9 cellular contexts compared by ENCODE assay signal in the genomic region with DNA sequence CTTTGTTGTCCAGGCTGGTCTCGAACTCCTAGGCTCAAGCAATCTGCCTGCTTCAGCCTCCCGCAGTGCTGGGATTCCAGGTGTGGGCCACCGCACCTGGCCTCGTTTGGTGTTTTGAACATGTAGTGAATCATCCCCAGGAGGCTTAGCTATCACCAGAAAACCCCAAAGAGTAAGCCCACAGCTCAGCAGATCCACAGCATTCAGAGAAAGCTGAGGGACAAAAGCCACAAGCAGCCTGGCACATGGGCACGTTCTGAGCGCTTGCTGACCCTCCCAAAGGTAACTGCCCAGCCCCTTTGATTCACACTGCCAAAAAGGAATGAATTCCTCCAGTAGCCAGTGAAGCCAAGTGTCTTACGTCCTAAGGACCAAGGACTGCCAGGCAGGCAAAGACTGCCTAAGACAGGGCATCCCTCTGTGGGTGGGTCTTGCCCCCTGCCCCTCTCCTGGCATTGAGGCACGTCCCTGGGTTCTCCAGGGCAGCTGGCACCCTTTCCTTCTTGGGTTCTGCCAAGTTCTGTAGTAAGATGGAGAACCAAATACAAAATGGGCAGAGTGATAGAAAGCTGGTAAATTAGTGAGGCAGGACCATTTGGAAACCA. TPM values are rescaled to one million over a fixed set of nuclear protein-coding genes. Genes with fewer than 3 reads are reported as not detected.
DNase-seq lines count a peak whose midpoint lies in the region; ATAC-seq and TF ChIP-seq lines count a peak whose summit lies in the region.
"Had no signal": no experiment of that assay in that cellular context is flagged by ENCODE, and none has a peak within 500 bp of the region (broad histone marks: within the 10 kb centered on the region; RNA-seq: fewer than 3 reads in every experiment).

No MANE protein-coding gene starts in this region.

- H3K36me3 ChIP-seq in SK-N-SH (replicated peaks in 1 of 2; ENCODE audit: control insufficient read depth in 1 of 2, insufficient read depth in 2 of 2, low read length in 1 of 2) (no peaks in the 10 kb centered on the region), gastroesophageal sphincter (no peaks in the 10 kb centered on the region), subcutaneous abdominal adipose tissue (ENCODE audit: control insufficient read depth in 5 of 5, insufficient read depth in 5 of 5, low read length in 5 of 5) (peaks cover 0 to 7% (median 0%) of the 10 kb centered on the region in 5 donors)

- peaks cover 34% of the 10 kb centered on the region for H3F3A ChIP-seq in SK-N-SH (replicated peaks; ENCODE audit: insufficient read depth)

- H3K9me2 ChIP-seq in SK-N-SH = no peaks in the 10 kb centered on the region

- peak overlapping the region; percentile 89 for H2AFZ ChIP-seq in SK-N-SH (ENCODE audit: low read depth)

- CTCF ChIA-PET in SK-N-SH (lab: Yijun Ruan, JAX) = no interaction called here

- H3K27ac ChIP-seq in SK-N-SH (ENCODE audit: low read depth in 2 of 2, low read length in 1 of 2) = peak overlapping the region; percentile 90 to 94
- H3K27ac ChIP-seq in gastroesophageal sphincter = peak overlapping the region in 3 of 4 donors; percentile 79 to 83 (median 79)
- H3K27ac ChIP-seq in subcutaneous abdominal adipose tissue (ENCODE audit: low read depth, low read length) = peak overlapping the region; percentile 72
- H3K27ac ChIP-seq: 22Rv1 had no signal

- no peaks in the 10 kb centered on the region for H3K27me3 ChIP-seq in SK-N-SH (ENCODE audit: insufficient read depth)
- H3K27me3 ChIP-seq in gastroesophageal sphincter = no peaks in the 10 kb centered on the region
- H3K27me3 ChIP-seq in subcutaneous abdominal adipose tissue (ENCODE audit: control insufficient read depth in 5 of 5, insufficient read depth in 4 of 5, low read length in 5 of 5) = peaks cover 0 to 29% (median 0%) of the 10 kb centered on the region in 5 donors

- no peak for DNase-seq in SK-N-SH
- DNase-seq in activated T-cell treated with anti-CD3 and anti-CD28 coated beads, Interleukin-2, amount 50 U/mL, for 48 hours = peak; percentile 54 to 56
- DNase-seq in EL = no peak
- DNase-seq in cerebellum (ENCODE audit: low spot score) = no peak
- no peak for DNase-seq in nucleus accumbens (lab: John Stamatoyannopoulos, UW)

- no peak for TF ChIP-seq CTCF in SK-N-SH (IDR thresholded peaks at IDR 0.05)
- no peak for TF ChIP-seq CTCF in gastroesophageal sphincter (IDR thresholded peaks at IDR 0.05)

- 0 out of 4 replicates have a peak overlapping the region, but pooled peaks of 1 of the 2 experiments have one; percentile 44 for H3K4me3 ChIP-seq in SK-N-SH (ENCODE audit: low read depth in 2 of 2, low read length in 1 of 2)
- H3K4me3 ChIP-seq in gastroesophageal sphincter = no peak overlapping the region
- peak overlapping the region in 3 of 5 donors; percentile 5 to 20 (median 20) for H3K4me3 ChIP-seq in subcutaneous abdominal adipose tissue (ENCODE audit: low read depth in 1 of 5, low read length in 5 of 5)

- TF ChIP-seq EP300 in SK-N-SH (IDR thresholded peaks at IDR 0.05; ENCODE audit: borderline replicate concordance in 1 of 2, low read depth in 1 of 2, low read length in 1 of 2) (no peak), gastroesophageal sphincter (IDR thresholded peaks at IDR 0.05) (no peak)

- ATAC-seq in SK-N-SH treated with all-trans-retinoic acid at 6 μM for 48 hours = no peak
- no peak for ATAC-seq in gastroesophageal sphincter

- peak overlapping the region; percentile 69 for H3K9ac ChIP-seq in SK-N-SH
- H3K9ac ChIP-seq in subcutaneous abdominal adipose tissue (ENCODE audit: low read length in 5 of 5) = peak overlapping the region in 2 of 5 donors; percentile 7 to 16

- H4K20me1 ChIP-seq in SK-N-SH (ENCODE audit: insufficient read depth) = no peaks in the 10 kb centered on the region

- no peaks in the 10 kb centered on the region for H3K79me2 ChIP-seq in SK-N-SH (ENCODE audit: insufficient read depth)

- no peak for TF ChIP-seq RAD21 in SK-N-SH (IDR thresholded peaks at IDR 0.05; ENCODE audit: low read length)

- H3K9me3 ChIP-seq in SK-N-SH (no peaks in the 10 kb centered on the region), gastroesophageal sphincter (no peaks in the 10 kb centered on the region), subcutaneous abdominal adipose tissue (ENCODE audit: control insufficient read depth in 5 of 5, low read length in 5 of 5) (no peaks in the 10 kb centered on the region)

- POLR2A ChIA-PET in SK-N-SH (lab: Yijun Ruan, JAX) = no interaction called here

- no peak for TF ChIP-seq POLR2A in gastroesophageal sphincter (IDR thresholded peaks at IDR 0.05)

- WGBS in SK-N-SH (ENCODE audit: low lambda C conversion rate) = 76% methylated on average over 7 of the region's 8 CpGs
- WGBS in gastroesophageal sphincter (ENCODE audit: low coverage in 1 of 2), 2 donors = 40% methylated on average over 1 of the region's 8 CpGs; no CpG with 5 or more reads in 1 of the 2 donors

- peak overlapping the region; percentile 73 for H3K4me2 ChIP-seq in SK-N-SH

- H3K4me1 ChIP-seq in SK-N-SH (ENCODE audit: control insufficient read depth in 1 of 2, insufficient read depth in 2 of 2, low read depth in 1 of 2, low read length in 1 of 2) (peaks cover 39 to 43% of the 10 kb centered on the region in 2 experiments), gastroesophageal sphincter (peaks cover 0 to 83% (median 12%) of the 10 kb centered on the region in 3 donors), subcutaneous abdominal adipose tissue (ENCODE audit: control insufficient read depth in 5 of 5, insufficient read depth in 5 of 5, low read length in 5 of 5) (peaks cover 5 to 84% (median 65%) of the 10 kb centered on the region in 5 donors)

TF ChIP-seq in SK-N-SH, 30 proteins besides CTCF, POLR2A, EP300 and RAD21:
- TF ChIP-seq RCOR1 (IDR thresholded peaks at IDR 0.05; ENCODE audit: low read length) (no peak), TCF12 (IDR thresholded peaks at IDR 0.05) (no peak), MEF2A (IDR thresholded peaks at IDR 0.05; ENCODE audit: borderline replicate concordance, low read depth) (no peak), RFX5 (IDR thresholded peaks at IDR 0.05; ENCODE audit: low read length) (no peak), FOXJ3 (CRISPR knock-in tag; IDR thresholded peaks at IDR 0.05) (no peak), FOXM1 (IDR thresholded peaks at IDR 0.05; ENCODE audit: low read depth) (no peak)
TF ChIP-seq in SK-N-SH: peak in this region for 0.

TF ChIP-seq in SK-N-SH treated with all-trans-retinoic acid at 6 μM for 48 hours, 23 proteins besides CTCF, POLR2A, EP300 and RAD21 (continues in another document):
- no peak for TF ChIP-seq RARB (CRISPR knock-in tag; IDR thresholded peaks at IDR 0.05)
- no peak for TF ChIP-seq CREB5 (CRISPR knock-in tag; IDR thresholded peaks at IDR 0.05; ENCODE audit: low read depth)
- TF ChIP-seq ARNTL (CRISPR knock-in tag; IDR thresholded peaks at IDR 0.05; ENCODE audit: borderline replicate concordance, low read depth) = no peak
- TF ChIP-seq ZNF565 (CRISPR knock-in tag; conservative IDR thresholded peaks at IDR 0.05; ENCODE audit: low read depth) = no peak
- TF ChIP-seq ZC3H10 (CRISPR knock-in tag; IDR thresholded peaks at IDR 0.05) = no peak
- TF ChIP-seq ESRRG (CRISPR knock-in tag; IDR thresholded peaks at IDR 0.05) = no peak
- no peak for TF ChIP-seq TSHZ2 (CRISPR knock-in tag; IDR thresholded peaks at IDR 0.05)
- no peak for TF ChIP-seq PPARA (CRISPR knock-in tag; IDR thresholded peaks at IDR 0.05; ENCODE audit: borderline replicate concordance)
- no peak for TF ChIP-seq TCF4 (CRISPR knock-in tag; IDR thresholded peaks at IDR 0.05; ENCODE audit: borderline replicate concordance)
- no peak for TF ChIP-seq BACH2 (CRISPR knock-in tag; IDR thresholded peaks at IDR 0.05; ENCODE audit: borderline replicate concordance)
- no peak for TF ChIP-seq ISL1 (CRISPR knock-in tag; IDR thresholded peaks at IDR 0.05)
- no peak for TF ChIP-seq ZFP3 (CRISPR knock-in tag; IDR thresholded peaks at IDR 0.05)
- no peak for TF ChIP-seq TOX (CRISPR knock-in tag; IDR thresholded peaks at IDR 0.05; ENCODE audit: borderline replicate concordance)
- TF ChIP-seq SNAI2 (CRISPR knock-in tag; IDR thresholded peaks at IDR 0.05) = no peak
- no peak for TF ChIP-seq ZNF70 (CRISPR knock-in tag; IDR thresholded peaks at IDR 0.05)
- TF ChIP-seq GLIS3 (CRISPR knock-in tag; IDR thresholded peaks at IDR 0.05) = no peak

RNA-seq across cellular contexts. Expression of gene MBP, which starts 31.7 kb away (rescaled TPM):
- polyA plus RNA-seq in SK-N-SH (2012; rRNA removed) = 1.4 and 1.6 TPM in 2 replicates
- 1.3 TPM in 2 replicates for polyA plus RNA-seq in SK-N-SH (2012; cell fraction: cytosol; rRNA removed)
- polyA plus RNA-seq in SK-N-SH (2012; cell fraction: nucleus; rRNA removed) = 2.6 TPM in 2 replicates
- total RNA-seq in gastroesophageal sphincter (10 to 100 TPM; 23.2 to 34.7 (median 28.2) TPM), cerebellum (22.5 TPM)

Comparison
In these comparisons a context has a peak if more than half of its experiments do, and no peak if none do; other contexts are left out.
1. DNase-seq: peak in activated T-cell treated with anti-CD3 and anti-CD28 coated beads, Interleukin-2, amount 50 U/mL, for 48 hours (2 of 2); none in SK-N-SH (single experiment), EL (single experiment), cerebellum (single experiment) and nucleus accumbens (0 of 56).
2. H3K4me3 ChIP-seq: peak in subcutaneous abdominal adipose tissue (3 of 5); none in gastroesophageal sphincter (0 of 2).
3. Peak in every context shown above with its lines, with median percentiles within 50 percentile points of each other: H3K27ac ChIP-seq.